8 cellular contexts compared by ENCODE assay signal in genomic region chr2:27663160-27663462, GRCh38. TPM values are rescaled to one million over a fixed set of nuclear protein-coding genes. Genes with fewer than 3 reads are reported as not detected.
DNase-seq lines count a peak whose midpoint lies in the region; ATAC-seq and TF ChIP-seq lines count a peak whose summit lies in the region.

No MANE protein-coding gene starts in this region.

- TF ChIP-seq CTCF in CD4-positive, alpha-beta T cell (IDR thresholded peaks at IDR 0.05): no peak
- TF ChIP-seq CTCF in WERI-Rb-1 (IDR thresholded peaks at IDR 0.05; ENCODE audit: low read depth, low read length): no peak
- no peak for TF ChIP-seq CTCF in heart left ventricle (IDR thresholded peaks at IDR 0.05)

- H3K27ac Mint-ChIP-seq in CD4-positive, alpha-beta T cell: peak overlapping the region; percentile 93

- H3K4me3 Mint-ChIP-seq in CD4-positive, alpha-beta T cell: peak overlapping the region; percentile 99

- peaks cover 70% of the 10 kb centered on the region for H3K36me3 ChIP-seq in WERI-Rb-1
- H3K36me3 ChIP-seq in heart left ventricle: peaks cover 0 to 69% (median 57%) of the 10 kb centered on the region in 9 donors

- POLR2A ChIA-PET in CD4-positive, alpha-beta T cell (lab: Charles Lee): interaction anchor here (0.6 to 1.7 kb wide), 20 partner anchors 8 to 891 kb away, joined by 3 to 20 read pairs (median 4); partner anchors contain the start of genes CCDC121, GPN1, GTF3C2 and MPV17

- peak overlapping the region; percentile 90 for H3K4me3 ChIP-seq in WERI-Rb-1 (ENCODE audit: low read depth, low read length)
- peak overlapping the region; percentile 66 to 94 (median 86) for H3K4me3 ChIP-seq in heart left ventricle
- H3K4me3 ChIP-seq in skeletal muscle cell (ENCODE audit: low read depth, low read length): peak overlapping the region; percentile 72

- intact Hi-C loops in CD4-positive, alpha-beta T cell (cut with DNase I, micrococcal nuclease): loop anchor here (1.0 to 10.0 kb wide), 7 partner anchors 34 to 1144 kb away; partner anchors contain the start of genes ATRAID (in 1 of the 2), CAD (in 1 of the 2), CCDC121 (in 1 of the 2) and GPN1 (in 1 of the 2)
- intact Hi-C loops in heart left ventricle (cut with DNase I): no loop called here

- H3K4me1 Mint-ChIP-seq in CD4-positive, alpha-beta T cell (ENCODE audit: low read depth): peaks cover 59% of the 10 kb centered on the region

- WGBS in heart left ventricle, 4 donors: 0 to 1% (median 0%) methylated on average over 16 of the region's 16 CpGs

- H3K9me3 ChIP-seq in CD4-positive, alpha-beta T cell (ENCODE audit: control insufficient read depth, low read length): no peaks in the 10 kb centered on the region
- no peaks in the 10 kb centered on the region for H3K9me3 ChIP-seq in WERI-Rb-1 (ENCODE audit: severe bottlenecking)
- H3K9me3 ChIP-seq in heart left ventricle: no peaks in the 10 kb centered on the region

- no peaks in the 10 kb centered on the region for H3K27me3 Mint-ChIP-seq in CD4-positive, alpha-beta T cell

- H3K36me3 Mint-ChIP-seq in CD4-positive, alpha-beta T cell (ENCODE audit: low read depth): peaks cover 75% of the 10 kb centered on the region

- H3K4me1 ChIP-seq in heart left ventricle: peaks cover 0 to 42% (median 27%) of the 10 kb centered on the region in 12 donors

- TF ChIP-seq POLR2A in heart left ventricle (IDR thresholded peaks at IDR 0.05): no peak

- CTCF ChIA-PET in CD4-positive, alpha-beta T cell (lab: Charles Lee): interaction anchor here (1.6 to 7.2 kb wide), 2 partner anchors 20 to 41 kb away, joined by 5 to 49 read pairs; no protein-coding TSS in a partner anchor

- H3K27me3 ChIP-seq in CD4-positive, alpha-beta T cell (ENCODE audit: control insufficient read depth, insufficient read depth, low read length): no peaks in the 10 kb centered on the region
- no peaks in the 10 kb centered on the region for H3K27me3 ChIP-seq in WERI-Rb-1 (ENCODE audit: insufficient read depth, low read depth, severe bottlenecking)
- no peaks in the 10 kb centered on the region for H3K27me3 ChIP-seq in heart left ventricle

- DNase-seq in CD4-positive, alpha-beta T cell: no peak
- DNase-seq in WERI-Rb-1: no peak
- DNase-seq in heart left ventricle: no peak
- no peak for DNase-seq in skeletal muscle cell (ENCODE audit: low read depth)
- no peak for DNase-seq in NCI-H345 (lab: John Stamatoyannopoulos, UW)
- no peak for DNase-seq in OCI-M2 (lab: John Stamatoyannopoulos, UW; ENCODE audit: unreplicated experiment)
- DNase-seq in NCI-H146 treated with DMSO at 0.1 percent for 48 hours (lab: John Stamatoyannopoulos, UW; ENCODE audit: unreplicated experiment): no peak

- H3K9me3 Mint-ChIP-seq in CD4-positive, alpha-beta T cell: no peaks in the 10 kb centered on the region

- peak; percentile 65 for ATAC-seq in CD4-positive, alpha-beta T cell (ENCODE audit: poor library complexity)
- peak; percentile 62 for ATAC-seq in HG02642 (IDR thresholded peaks at IDR 0.05; ENCODE audit: poor library complexity, unreplicated experiment)
- peak; percentile 89 to 91 (median 90) for ATAC-seq in heart left ventricle

- H3K27ac ChIP-seq in CD4-positive, alpha-beta T cell (ENCODE audit: low read depth, low read length): peak overlapping the region; percentile 90
- peak overlapping the region; percentile 97 for H3K27ac ChIP-seq in WERI-Rb-1
- peak overlapping the region; percentile 83 to 95 (median 92) for H3K27ac ChIP-seq in heart left ventricle

RNA-seq across cellular contexts. Expression of gene SUPT7L, which starts 0.3 kb away (rescaled TPM):
- 10 to 100 TPM; 48.5 to 52.2 TPM for total RNA-seq in CD4-positive, alpha-beta T cell
- 10 to 100 TPM; 18.6 to 29.5 (median 27.0) TPM for total RNA-seq in heart left ventricle
- 10 to 100 TPM; 21.0 to 22.4 TPM for polyA plus RNA-seq in heart left ventricle

RNA-seq across cellular contexts. Expression of gene SLC4A1AP, which starts 0.6 kb away (rescaled TPM):
- total RNA-seq in CD4-positive, alpha-beta T cell: 10 to 100 TPM; 14.2 to 15.3 TPM
- 10 to 100 TPM; 19.2 to 25.6 (median 22.4) TPM for total RNA-seq in heart left ventricle
- 10 to 100 TPM; 14.9 to 27.8 TPM for polyA plus RNA-seq in heart left ventricle

RNA-seq across cellular contexts. Expression of gene GPN1, which starts 34.3 kb away (rescaled TPM):
- 10 to 100 TPM; 24.6 to 28.1 TPM for total RNA-seq in CD4-positive, alpha-beta T cell
- total RNA-seq in heart left ventricle: 10 to 100 TPM; 14.4 to 22.3 (median 19.4) TPM
- 10 to 100 TPM; 10.1 to 35.9 TPM for polyA plus RNA-seq in heart left ventricle

RNA-seq across cellular contexts. Expression of gene CCDC121, which starts 34.3 kb away (rescaled TPM):
- total RNA-seq in CD4-positive, alpha-beta T cell: under 1 TPM; 0.47 to 0.91 TPM
- 1 to 10 TPM; 3.9 to 7.7 (median 5.8) TPM for total RNA-seq in heart left ventricle
- polyA plus RNA-seq in heart left ventricle: 1 to 10 TPM; 2.5 to 3.5 TPM

Comparison
In these comparisons a context has a peak if more than half of its experiments do, and no peak if none do; other contexts are left out.
1. intact Hi-C loops: an anchor here in CD4-positive, alpha-beta T cell (1.0 to 10.0 kb wide); none called in heart left ventricle.